12 cellular contexts compared by ENCODE assay signal in genomic region chr12:109910254-109910968, GRCh38. TPM values are rescaled to one million over a fixed set of nuclear protein-coding genes. Genes with fewer than 3 reads are reported as not detected.
DNase-seq lines count a peak whose midpoint lies in the region; ATAC-seq and TF ChIP-seq lines count a peak whose summit lies in the region.
"Had no signal": no experiment of that assay in that cellular context is flagged by ENCODE, and none has a peak within 500 bp of the region (broad histone marks: within the 10 kb centered on the region; RNA-seq: fewer than 3 reads in every experiment).

No MANE protein-coding gene starts in this region.

- H3K9me3 ChIP-seq in CD8-positive, alpha-beta T cell (ENCODE audit: low read length) = no peaks in the 10 kb centered on the region
- H3K9me3 ChIP-seq in T-helper 17 cell (ENCODE audit: control insufficient read depth, low read length, poor library complexity, severe bottlenecking) (no peaks in the 10 kb centered on the region), right lobe of liver (no peaks in the 10 kb centered on the region)
- H3K9me3 ChIP-seq: BLaER1, HAP-1 had no signal

- H3K4me3 Mint-ChIP-seq in CD8-positive, alpha-beta T cell = no peak overlapping the region
- H3K4me3 Mint-ChIP-seq in T-helper 17 cell = no peak overlapping the region
- H3K4me3 Mint-ChIP-seq in effector memory CD8-positive, alpha-beta T cell = no peak overlapping the region
- H3K4me3 Mint-ChIP-seq in naive thymus-derived CD8-positive, alpha-beta T cell = no peak overlapping the region
- H3K4me3 Mint-ChIP-seq: HFFc6 had no signal

- peaks cover 93% of the 10 kb centered on the region for H3K36me3 Mint-ChIP-seq in CD8-positive, alpha-beta T cell
- peaks cover 6% of the 10 kb centered on the region for H3K36me3 Mint-ChIP-seq in T-helper 17 cell (ENCODE audit: low read depth)
- H3K36me3 Mint-ChIP-seq in effector memory CD8-positive, alpha-beta T cell (ENCODE audit: insufficient read depth) = peaks cover 55% of the 10 kb centered on the region
- peaks cover 0 to 82% (median 24%) of the 10 kb centered on the region in 3 donors for H3K36me3 Mint-ChIP-seq in naive thymus-derived CD8-positive, alpha-beta T cell

- H3K4me1 Mint-ChIP-seq in CD8-positive, alpha-beta T cell (ENCODE audit: low read depth) = no peaks in the 10 kb centered on the region
- H3K4me1 Mint-ChIP-seq in T-helper 17 cell = peaks cover 12% of the 10 kb centered on the region
- H3K4me1 Mint-ChIP-seq in effector memory CD8-positive, alpha-beta T cell (ENCODE audit: low read depth in 2 of 2) = peaks cover 3 to 5% of the 10 kb centered on the region in 2 donors
- H3K4me1 Mint-ChIP-seq in naive thymus-derived CD8-positive, alpha-beta T cell = peaks cover 0 to 2% (median 0%) of the 10 kb centered on the region in 4 donors

- no peak overlapping the region for H3K27ac ChIP-seq in CD8-positive, alpha-beta T cell (ENCODE audit: low read depth, low read length)
- H3K27ac ChIP-seq in right lobe of liver = peak overlapping the region in 1 of 3 donors; percentile 42
- H3K27ac ChIP-seq: BLaER1, HL-60 had no signal

- 48% methylated on average over 6 of the region's 8 CpGs for WGBS in right lobe of liver (ENCODE audit: insufficient coverage, low coverage, low lambda C conversion rate, missing lambda C conversion rate)

- TF ChIP-seq CTCF in CD8-positive, alpha-beta T cell (IDR thresholded peaks at IDR 0.05) = no peak
- TF ChIP-seq CTCF in right lobe of liver (IDR thresholded peaks at IDR 0.05) = no peak

- no peak for TF ChIP-seq POLR2A in right lobe of liver (IDR thresholded peaks at IDR 0.05)

- H3K4me3 ChIP-seq in CD8-positive, alpha-beta T cell (ENCODE audit: low read depth, low read length) = no peak overlapping the region
- no peak overlapping the region for H3K4me3 ChIP-seq in right lobe of liver
- H3K4me3 ChIP-seq: BLaER1, HAP-1 had no signal

- DNase-seq in CD8-positive, alpha-beta T cell = no peak
- DNase-seq in T-helper 17 cell (no peak), right lobe of liver (peak in 1 of 3 donors; percentile 59), NCI-H1930 (lab: John Stamatoyannopoulos, UW) (no peak)
- no peak for DNase-seq in effector memory CD8-positive, alpha-beta T cell
- DNase-seq in effector CD4-positive, alpha-beta T cell = no peak
- DNase-seq in naive thymus-derived CD8-positive, alpha-beta T cell = no peak
- DNase-seq: GF-D8 had no signal

- CTCF ChIA-PET in CD8-positive, alpha-beta T cell (lab: Charles Lee) = interaction anchor here (1.8 to 1.9 kb wide), 2 partner anchors 11 to 105 kb away, joined by 4 to 5 read pairs; no protein-coding TSS in a partner anchor

- intact Hi-C loops in CD8-positive, alpha-beta T cell (cut with DNase I, micrococcal nuclease) = no loop called here
- intact Hi-C loops in right lobe of liver (cut with DNase I) = no loop called here

- H3K27me3 Mint-ChIP-seq in CD8-positive, alpha-beta T cell (ENCODE audit: low read depth) = no peaks in the 10 kb centered on the region
- H3K27me3 Mint-ChIP-seq in T-helper 17 cell = no peaks in the 10 kb centered on the region
- H3K27me3 Mint-ChIP-seq in effector memory CD8-positive, alpha-beta T cell = no peaks in the 10 kb centered on the region
- H3K27me3 Mint-ChIP-seq in naive thymus-derived CD8-positive, alpha-beta T cell = no peaks in the 10 kb centered on the region

- ATAC-seq in CD8-positive, alpha-beta T cell = no peak
- ATAC-seq in T-helper 17 cell (no peak), right lobe of liver (peak; percentile 78 to 89 (median 82))
- ATAC-seq in effector memory CD8-positive, alpha-beta T cell (replicated peaks) = no peak
- ATAC-seq in naive thymus-derived CD8-positive, alpha-beta T cell = no peak

- peaks cover 39% of the 10 kb centered on the region for H3K36me3 ChIP-seq in CD8-positive, alpha-beta T cell (ENCODE audit: insufficient read depth, low read length)
- peaks cover 0 to 36% (median 9%) of the 10 kb centered on the region in 4 donors for H3K36me3 ChIP-seq in right lobe of liver

- peak overlapping the region; percentile 41 for H3K27ac Mint-ChIP-seq in CD8-positive, alpha-beta T cell
- H3K27ac Mint-ChIP-seq in T-helper 17 cell = peak overlapping the region; percentile 49
- H3K27ac Mint-ChIP-seq in effector memory CD8-positive, alpha-beta T cell = peak overlapping the region; percentile 46 to 49
- H3K27ac Mint-ChIP-seq in naive thymus-derived CD8-positive, alpha-beta T cell = peak overlapping the region in 1 of 10 donors; percentile 7
- H3K27ac Mint-ChIP-seq: HFFc6 had no signal

- POLR2A ChIA-PET in CD8-positive, alpha-beta T cell (lab: Charles Lee) = no interaction called here
- POLR2A ChIA-PET in naive thymus-derived CD8-positive, alpha-beta T cell (lab: Charles Lee) = no interaction called here

- H3K27me3 ChIP-seq in CD8-positive, alpha-beta T cell (ENCODE audit: insufficient read depth, low read length) = no peaks in the 10 kb centered on the region
- H3K27me3 ChIP-seq in right lobe of liver = no peaks in the 10 kb centered on the region
- H3K27me3 ChIP-seq: BLaER1 had no signal

- H3K4me1 ChIP-seq in CD8-positive, alpha-beta T cell (ENCODE audit: insufficient read depth, low read length) = no peaks in the 10 kb centered on the region
- H3K4me1 ChIP-seq in right lobe of liver = peaks cover 0 to 11% (median 3%) of the 10 kb centered on the region in 4 donors
- H3K4me1 ChIP-seq: BLaER1, HAP-1 had no signal

- H3K9me3 Mint-ChIP-seq in CD8-positive, alpha-beta T cell = no peaks in the 10 kb centered on the region
- H3K9me3 Mint-ChIP-seq in effector memory CD8-positive, alpha-beta T cell = no peaks in the 10 kb centered on the region
- H3K9me3 Mint-ChIP-seq in naive thymus-derived CD8-positive, alpha-beta T cell = no peaks in the 10 kb centered on the region
- H3K9me3 Mint-ChIP-seq: HFFc6 had no signal

RNA-seq across cellular contexts. Expression of gene TCHP, which starts 10.3 kb away (rescaled TPM):
- total RNA-seq in CD8-positive, alpha-beta T cell = 10 to 100 TPM; 11.4 to 15.7 TPM
- total RNA-seq in T-helper 17 cell (10 to 100 TPM; 17.6 to 18.7 TPM), right lobe of liver (1 to 10 TPM; 4.9 to 8.8 (median 6.8) TPM)
- 10 to 100 TPM; 36.8 to 39.1 TPM for total RNA-seq in naive thymus-derived CD8-positive, alpha-beta T cell
- 10 to 100 TPM in 1 of 3 donors, 1 to 10 TPM in 2; 6.7 to 11.1 (median 8.6) TPM for polyA plus RNA-seq in naive thymus-derived CD8-positive, alpha-beta T cell

RNA-seq across cellular contexts. Expression of gene GLTP, which starts 30.1 kb away (rescaled TPM):
- 10 to 100 TPM; 36.9 to 40.7 TPM for total RNA-seq in CD8-positive, alpha-beta T cell
- total RNA-seq in T-helper 17 cell (10 to 100 TPM; 28.3 to 29.4 TPM), right lobe of liver (10 to 100 TPM in 5 of 6 experiments, 1 to 10 TPM in 1; 9.8 to 20.8 (median 13.6) TPM)
- 10 to 100 TPM; 21.2 to 21.8 TPM for total RNA-seq in naive thymus-derived CD8-positive, alpha-beta T cell
- 10 to 100 TPM; 29.7 to 41.7 (median 41.1) TPM for polyA plus RNA-seq in naive thymus-derived CD8-positive, alpha-beta T cell

Comparison
In these comparisons a context has a peak if more than half of its experiments do, and no peak if none do; other contexts are left out.
1. ATAC-seq: peak in right lobe of liver (4 of 4); none in CD8-positive, alpha-beta T cell (single experiment), T-helper 17 cell (single experiment), effector memory CD8-positive, alpha-beta T cell (single experiment) and naive thymus-derived CD8-positive, alpha-beta T cell (0 of 2).